8 cellular contexts compared by ENCODE assay signal in the genomic region with DNA sequence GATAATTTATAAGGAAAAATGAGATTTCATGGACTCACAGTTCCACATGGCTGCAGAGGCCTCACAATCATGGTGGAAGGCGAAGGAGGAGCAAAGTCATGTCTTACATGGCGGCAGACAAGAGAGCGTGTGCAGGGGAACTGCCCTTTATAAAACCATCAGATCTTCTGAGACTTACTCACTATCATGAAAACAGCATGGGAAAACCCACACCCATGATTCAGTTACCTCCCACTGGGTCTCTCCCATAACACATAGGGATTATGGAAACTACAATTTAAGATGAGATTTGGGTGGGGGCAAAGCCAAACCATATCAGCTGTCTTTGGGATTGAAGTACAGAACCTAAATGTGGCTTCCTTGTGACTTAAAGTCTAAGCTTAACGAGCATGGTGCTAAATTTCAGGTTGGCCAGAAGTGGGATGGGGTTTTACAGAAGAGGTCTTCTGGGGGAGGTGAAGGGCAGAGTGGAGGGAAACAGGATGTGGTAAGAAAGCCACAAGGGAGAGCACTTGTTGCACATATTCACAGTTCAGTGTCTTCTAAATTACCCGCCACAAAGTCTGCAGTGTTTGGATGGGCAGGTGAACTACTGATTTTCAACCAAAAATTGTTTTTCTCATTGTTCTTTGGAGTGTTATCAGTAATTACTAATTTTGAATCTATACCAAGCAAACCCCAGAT. TPM values are rescaled to one million over a fixed set of nuclear protein-coding genes. Genes with fewer than 3 reads are reported as not detected.
DNase-seq lines count a peak whose midpoint lies in the region; ATAC-seq and TF ChIP-seq lines count a peak whose summit lies in the region.
"Not testable (repeated sequence)": the region's sequence is repeated elsewhere in the genome, so short reads cannot be mapped to it uniquely, and the experiment has no call there.

No MANE protein-coding gene starts in this region.

- not testable (repeated sequence) for H3K27me3 ChIP-seq in CD4-positive, alpha-beta T cell (ENCODE audit: control insufficient read depth, insufficient read depth, low read length); naive thymus-derived CD4-positive, alpha-beta T cell (ENCODE audit: control insufficient read depth in 2 of 2, insufficient read depth in 2 of 2, low read length in 2 of 2); upper lobe of right lung

- intact Hi-C loops in CD4-positive, alpha-beta T cell (cut with DNase I, micrococcal nuclease); naive thymus-derived CD4-positive, alpha-beta T cell (cut with micrococcal nuclease); upper lobe of right lung (cut with DNase I): not testable (repeated sequence)

- not testable (repeated sequence) for H3K27ac ChIP-seq in CD4-positive, alpha-beta T cell (ENCODE audit: low read depth, low read length); naive thymus-derived CD4-positive, alpha-beta T cell (ENCODE audit: low read depth, low read length); upper lobe of right lung

- CTCF ChIA-PET in CD4-positive, alpha-beta T cell (lab: Charles Lee); T-cell (lab: Charles Lee); naive thymus-derived CD4-positive, alpha-beta T cell (lab: Charles Lee): not testable (repeated sequence)

- H3K36me3 Mint-ChIP-seq in CD4-positive, alpha-beta T cell (ENCODE audit: low read depth); T-cell; activated T-cell treated with anti-CD3 and anti-CD28 coated beads, Interleukin-2, amount 50 U/mL, for 72 hours (ENCODE audit: insufficient read depth in 2 of 2); central memory CD8-positive, alpha-beta T cell (ENCODE audit: insufficient read depth); naive thymus-derived CD4-positive, alpha-beta T cell: not testable (repeated sequence)

- not testable (repeated sequence) for H3K9me3 Mint-ChIP-seq in CD4-positive, alpha-beta T cell; T-cell; activated T-cell treated with anti-CD3 and anti-CD28 coated beads, Interleukin-2, amount 50 U/mL, for 72 hours; central memory CD8-positive, alpha-beta T cell; naive thymus-derived CD4-positive, alpha-beta T cell

- not testable (repeated sequence) for H3K4me1 ChIP-seq in naive thymus-derived CD4-positive, alpha-beta T cell (ENCODE audit: control insufficient read depth in 2 of 2, insufficient read depth in 2 of 2, low read length in 2 of 2); upper lobe of right lung

- H3K4me3 ChIP-seq in naive thymus-derived CD4-positive, alpha-beta T cell (ENCODE audit: low read length); upper lobe of right lung: not testable (repeated sequence)

- H3K4me1 Mint-ChIP-seq in CD4-positive, alpha-beta T cell (ENCODE audit: low read depth); T-cell; activated T-cell treated with anti-CD3 and anti-CD28 coated beads, Interleukin-2, amount 50 U/mL, for 72 hours (ENCODE audit: low read depth); central memory CD8-positive, alpha-beta T cell; naive thymus-derived CD4-positive, alpha-beta T cell: not testable (repeated sequence)

- not testable (repeated sequence) for H3K27me3 Mint-ChIP-seq in CD4-positive, alpha-beta T cell; T-cell; activated T-cell treated with anti-CD3 and anti-CD28 coated beads, Interleukin-2, amount 50 U/mL, for 72 hours (ENCODE audit: low read depth); central memory CD8-positive, alpha-beta T cell; naive thymus-derived CD4-positive, alpha-beta T cell

- not testable (repeated sequence) for DNase-seq in CD4-positive, alpha-beta T cell; T-cell; activated T-cell treated with anti-CD3 and anti-CD28 coated beads, Interleukin-2, amount 50 U/mL, for 72 hours; central memory CD8-positive, alpha-beta T cell (ENCODE audit: low spot score in 2 of 2); naive thymus-derived CD4-positive, alpha-beta T cell; upper lobe of right lung

- POLR2A ChIA-PET in CD4-positive, alpha-beta T cell (lab: Charles Lee); T-cell (lab: Charles Lee); naive thymus-derived CD4-positive, alpha-beta T cell (lab: Charles Lee): not testable (repeated sequence)

- H3K27ac Mint-ChIP-seq in CD4-positive, alpha-beta T cell; T-cell; activated T-cell treated with anti-CD3 and anti-CD28 coated beads, Interleukin-2, amount 50 U/mL, for 72 hours; central memory CD8-positive, alpha-beta T cell (ENCODE audit: low read depth); naive thymus-derived CD4-positive, alpha-beta T cell: not testable (repeated sequence)

- not testable (repeated sequence) for H3K36me3 ChIP-seq in naive thymus-derived CD4-positive, alpha-beta T cell (ENCODE audit: control insufficient read depth in 2 of 3, insufficient read depth in 3 of 3, low read length in 3 of 3); upper lobe of right lung

- ATAC-seq in CD4-positive, alpha-beta T cell (ENCODE audit: poor library complexity): peak; percentile 84
- ATAC-seq in GM18868 (IDR thresholded peaks at IDR 0.05; ENCODE audit: unreplicated experiment) (peak; percentile 61), GM21619 (IDR thresholded peaks at IDR 0.05; ENCODE audit: unreplicated experiment) (peak; percentile 54), T-cell (replicated peaks in 1 of 4) (peak; percentile 91 to 98 (median 97)), upper lobe of right lung (peak; percentile 72)
- peak; percentile 96 to 97 for ATAC-seq in activated T-cell treated with anti-CD3 and anti-CD28 coated beads, Interleukin-2, amount 50 U/mL, for 72 hours (replicated peaks in 1 of 2)
- peak; percentile 99 for ATAC-seq in central memory CD8-positive, alpha-beta T cell (replicated peaks; ENCODE audit: extremely low read depth, poor library complexity, severe bottlenecking)
- ATAC-seq in naive thymus-derived CD4-positive, alpha-beta T cell: peak; percentile 87

- not testable (repeated sequence) for TF ChIP-seq CTCF in CD4-positive, alpha-beta T cell (IDR thresholded peaks at IDR 0.05); upper lobe of right lung (IDR thresholded peaks at IDR 0.05)

- not testable (repeated sequence) for H3K9me3 ChIP-seq in CD4-positive, alpha-beta T cell (ENCODE audit: control insufficient read depth, low read length); naive thymus-derived CD4-positive, alpha-beta T cell (ENCODE audit: control insufficient read depth in 2 of 3, low read length in 3 of 3); upper lobe of right lung

- not testable (repeated sequence) for H3K4me3 Mint-ChIP-seq in CD4-positive, alpha-beta T cell; T-cell; activated T-cell treated with anti-CD3 and anti-CD28 coated beads, Interleukin-2, amount 50 U/mL, for 72 hours; central memory CD8-positive, alpha-beta T cell; naive thymus-derived CD4-positive, alpha-beta T cell

RNA-seq across cellular contexts. Expression of gene NSF, which starts 38.4 kb away (rescaled TPM):
- total RNA-seq in CD4-positive, alpha-beta T cell: 10 to 100 TPM; 17.7 to 19.1 TPM
- total RNA-seq in T-cell (10 to 100 TPM; 33.1 to 54.8 (median 43.2) TPM), upper lobe of right lung (49.6 TPM)
- total RNA-seq in activated T-cell treated with anti-CD3 and anti-CD28 coated beads, Interleukin-2, amount 50 U/mL, for 72 hours: 10 to 100 TPM; 34.3 to 43.1 TPM
- total RNA-seq in naive thymus-derived CD4-positive, alpha-beta T cell: 10 to 100 TPM; 35.3 to 59.8 (median 43.2) TPM
- 10 to 100 TPM; 13.0 to 23.0 TPM for polyA plus RNA-seq in naive thymus-derived CD4-positive, alpha-beta T cell

RNA-seq across cellular contexts. Expression of gene ARL17A, which starts 49.4 kb away (rescaled TPM):
- 10 to 100 TPM; 16.5 to 20.0 TPM for total RNA-seq in CD4-positive, alpha-beta T cell
- total RNA-seq in T-cell (10 to 100 TPM; 15.9 to 63.3 (median 39.6) TPM), upper lobe of right lung (28.0 TPM)
- total RNA-seq in activated T-cell treated with anti-CD3 and anti-CD28 coated beads, Interleukin-2, amount 50 U/mL, for 72 hours: 10 to 100 TPM; 17.9 to 27.8 TPM
- 10 to 100 TPM; 27.1 to 45.8 (median 43.9) TPM for total RNA-seq in naive thymus-derived CD4-positive, alpha-beta T cell
- 10 to 100 TPM in 1 of 2 donors, 1 to 10 TPM in 1; 7.3 to 10.8 TPM for polyA plus RNA-seq in naive thymus-derived CD4-positive, alpha-beta T cell
